In the genomic region with DNA sequence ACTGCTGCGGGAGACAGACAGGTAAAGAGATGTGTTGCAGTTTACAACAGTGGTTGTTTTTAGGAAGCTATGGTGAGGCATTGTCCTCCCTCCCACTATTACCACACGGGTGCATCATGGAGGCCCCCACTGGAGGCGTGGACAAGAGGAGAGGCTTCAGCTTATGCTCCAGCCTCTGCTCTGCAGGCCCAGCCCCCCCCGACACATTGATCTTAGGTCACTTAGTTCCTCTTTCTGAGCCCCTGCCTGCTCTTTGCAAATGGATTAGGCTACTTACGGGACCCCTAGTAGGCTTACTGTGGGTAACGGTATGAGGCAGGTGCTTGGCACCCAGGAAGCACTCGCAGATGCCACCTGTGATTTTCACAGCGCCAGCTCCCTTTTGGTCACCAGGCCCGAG, we compare ENCODE assay signal across 1 cellular context.
TF ChIP-seq lines count a peak whose summit lies in the region.

No MANE protein-coding gene starts in this region.

TF ChIP-seq in SK-N-SH, 30 proteins besides CTCF, POLR2A, EP300 and RAD21 (continued from another document):
- TF ChIP-seq, protein P1, sequence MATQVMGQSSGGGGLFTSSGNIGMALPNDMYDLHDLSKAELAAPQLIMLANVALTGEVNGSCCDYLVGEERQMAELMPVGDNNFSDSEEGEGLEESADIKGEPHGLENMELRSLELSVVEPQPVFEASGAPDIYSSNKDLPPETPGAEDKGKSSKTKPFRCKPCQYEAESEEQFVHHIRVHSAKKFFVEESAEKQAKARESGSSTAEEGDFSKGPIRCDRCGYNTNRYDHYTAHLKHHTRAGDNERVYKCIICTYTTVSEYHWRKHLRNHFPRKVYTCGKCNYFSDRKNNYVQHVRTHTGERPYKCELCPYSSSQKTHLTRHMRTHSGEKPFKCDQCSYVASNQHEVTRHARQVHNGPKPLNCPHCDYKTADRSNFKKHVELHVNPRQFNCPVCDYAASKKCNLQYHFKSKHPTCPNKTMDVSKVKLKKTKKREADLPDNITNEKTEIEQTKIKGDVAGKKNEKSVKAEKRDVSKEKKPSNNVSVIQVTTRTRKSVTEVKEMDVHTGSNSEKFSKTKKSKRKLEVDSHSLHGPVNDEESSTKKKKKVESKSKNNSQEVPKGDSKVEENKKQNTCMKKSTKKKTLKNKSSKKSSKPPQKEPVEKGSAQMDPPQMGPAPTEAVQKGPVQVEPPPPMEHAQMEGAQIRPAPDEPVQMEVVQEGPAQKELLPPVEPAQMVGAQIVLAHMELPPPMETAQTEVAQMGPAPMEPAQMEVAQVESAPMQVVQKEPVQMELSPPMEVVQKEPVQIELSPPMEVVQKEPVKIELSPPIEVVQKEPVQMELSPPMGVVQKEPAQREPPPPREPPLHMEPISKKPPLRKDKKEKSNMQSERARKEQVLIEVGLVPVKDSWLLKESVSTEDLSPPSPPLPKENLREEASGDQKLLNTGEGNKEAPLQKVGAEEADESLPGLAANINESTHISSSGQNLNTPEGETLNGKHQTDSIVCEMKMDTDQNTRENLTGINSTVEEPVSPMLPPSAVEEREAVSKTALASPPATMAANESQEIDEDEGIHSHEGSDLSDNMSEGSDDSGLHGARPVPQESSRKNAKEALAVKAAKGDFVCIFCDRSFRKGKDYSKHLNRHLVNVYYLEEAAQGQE (IDR thresholded peaks at IDR 0.05; ENCODE audit: low read depth, low read length) = no peak
- TF ChIP-seq NFIC (IDR thresholded peaks at IDR 0.05; ENCODE audit: borderline replicate concordance) = no peak
- TF ChIP-seq MEF2A (IDR thresholded peaks at IDR 0.05; ENCODE audit: borderline replicate concordance, low read depth) = no peak
- no peak for TF ChIP-seq RFX5 (IDR thresholded peaks at IDR 0.05; ENCODE audit: low read length)
- TF ChIP-seq, protein P2, sequence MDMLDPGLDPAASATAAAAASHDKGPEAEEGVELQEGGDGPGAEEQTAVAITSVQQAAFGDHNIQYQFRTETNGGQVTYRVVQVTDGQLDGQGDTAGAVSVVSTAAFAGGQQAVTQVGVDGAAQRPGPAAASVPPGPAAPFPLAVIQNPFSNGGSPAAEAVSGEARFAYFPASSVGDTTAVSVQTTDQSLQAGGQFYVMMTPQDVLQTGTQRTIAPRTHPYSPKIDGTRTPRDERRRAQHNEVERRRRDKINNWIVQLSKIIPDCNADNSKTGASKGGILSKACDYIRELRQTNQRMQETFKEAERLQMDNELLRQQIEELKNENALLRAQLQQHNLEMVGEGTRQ (IDR thresholded peaks at IDR 0.05; ENCODE audit: borderline replicate concordance, low read depth, low read length) = no peak
- no peak for TF ChIP-seq TCF12 (IDR thresholded peaks at IDR 0.05)
- TF ChIP-seq RXRA (IDR thresholded peaks at IDR 0.05; ENCODE audit: borderline replicate concordance, low read depth) = no peak
- TF ChIP-seq, protein P3, sequence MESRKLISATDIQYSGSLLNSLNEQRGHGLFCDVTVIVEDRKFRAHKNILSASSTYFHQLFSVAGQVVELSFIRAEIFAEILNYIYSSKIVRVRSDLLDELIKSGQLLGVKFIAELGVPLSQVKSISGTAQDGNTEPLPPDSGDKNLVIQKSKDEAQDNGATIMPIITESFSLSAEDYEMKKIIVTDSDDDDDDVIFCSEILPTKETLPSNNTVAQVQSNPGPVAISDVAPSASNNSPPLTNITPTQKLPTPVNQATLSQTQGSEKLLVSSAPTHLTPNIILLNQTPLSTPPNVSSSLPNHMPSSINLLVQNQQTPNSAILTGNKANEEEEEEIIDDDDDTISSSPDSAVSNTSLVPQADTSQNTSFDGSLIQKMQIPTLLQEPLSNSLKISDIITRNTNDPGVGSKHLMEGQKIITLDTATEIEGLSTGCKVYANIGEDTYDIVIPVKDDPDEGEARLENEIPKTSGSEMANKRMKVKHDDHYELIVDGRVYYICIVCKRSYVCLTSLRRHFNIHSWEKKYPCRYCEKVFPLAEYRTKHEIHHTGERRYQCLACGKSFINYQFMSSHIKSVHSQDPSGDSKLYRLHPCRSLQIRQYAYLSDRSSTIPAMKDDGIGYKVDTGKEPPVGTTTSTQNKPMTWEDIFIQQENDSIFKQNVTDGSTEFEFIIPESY (IDR thresholded peaks at IDR 0.05; ENCODE audit: borderline replicate concordance, low read depth) = no peak
- TF ChIP-seq YY1 (IDR thresholded peaks at IDR 0.05; ENCODE audit: low read depth) = no peak
- TF ChIP-seq MXI1 (IDR thresholded peaks at IDR 0.05; ENCODE audit: low read depth, low read length) = no peak
- no peak for TF ChIP-seq JUND (IDR thresholded peaks at IDR 0.05)
- no peak for TF ChIP-seq NRF1 (IDR thresholded peaks at IDR 0.05; ENCODE audit: low read depth, low read length)
- no peak for TF ChIP-seq TAF1 (IDR thresholded peaks at IDR 0.05; ENCODE audit: borderline replicate concordance, low read depth, low read length)
